ENCODE assay signal across 20 cellular contexts in genomic region chr9:88189371-88189770, GRCh38. TPM values are rescaled to one million over a fixed set of nuclear protein-coding genes. Genes with fewer than 3 reads are reported as not detected.
A peak's percentile ranks its signal among the peaks of the same experiment; 100 is the strongest.
DNase-seq lines count a peak whose midpoint lies in the region; ATAC-seq, FAIRE-seq and TF ChIP-seq lines count a peak whose summit lies in the region.
"Had no signal": no experiment of that assay in that cellular context is flagged by ENCODE, and none has a peak within 500 bp of the region (broad histone marks: within the 10 kb centered on the region; RNA-seq: fewer than 3 reads in every experiment).

No MANE protein-coding gene starts in this region.

- no peak overlapping the region for H2BK5ac ChIP-seq in IMR-90 (ENCODE audit: low read depth, low read length, poor library complexity, severe bottlenecking)

- H2BK20ac ChIP-seq in IMR-90 (ENCODE audit: low read depth, low read length) = no peak overlapping the region

- no peak overlapping the region for H3K4me2 ChIP-seq in HepG2 (ENCODE audit: low read depth, low read length)
- H3K4me2 ChIP-seq in IMR-90 (ENCODE audit: low read depth, low read length) = no peak overlapping the region
- H3K4me2 ChIP-seq: GM23338 had no signal

- no peak overlapping the region for H2AK9ac ChIP-seq in IMR-90 (replicated peaks; ENCODE audit: low read depth, low read length, poor library complexity)

- no peak for TF ChIP-seq EP300 in HepG2 (IDR thresholded peaks at IDR 0.05; ENCODE audit: low read depth in 2 of 2, low read length in 2 of 2)
- no peak for TF ChIP-seq EP300 in HepG2 (CRISPR knock-in tag; IDR thresholded peaks at IDR 0.05; ENCODE audit: borderline replicate concordance)

- H3K36me3 ChIP-seq in HepG2 (replicated peaks in 1 of 2; ENCODE audit: control insufficient read depth in 1 of 2, insufficient read depth in 2 of 2, low read length in 2 of 2) (no peaks in the 10 kb centered on the region), right lobe of liver (no peaks in the 10 kb centered on the region), IMR-90 (ENCODE audit: control insufficient read depth, insufficient read depth, low read length) (no peaks in the 10 kb centered on the region)
- H3K36me3 ChIP-seq: HAP-1 had no signal

- H3K79me1 ChIP-seq in IMR-90 (ENCODE audit: low read depth in 1 of 2, low read length in 2 of 2) = no peaks in the 10 kb centered on the region

- DNase-seq in HepG2 (ENCODE audit: low spot score) = no peak
- DNase-seq in right lobe of liver = no peak
- DNase-seq in IMR-90 = no peak
- DNase-seq: C1 segment of cervical spinal cord; CD4-positive, alpha-beta memory T cell; COR-L47; DMS153; DND-41; HFFc6 had no signal

- TF ChIP-seq CTCF in HepG2 (CRISPR knock-in tag; IDR thresholded peaks at IDR 0.05) (no peak), right lobe of liver (IDR thresholded peaks at IDR 0.05) (no peak), IMR-90 (conservative IDR thresholded peaks at IDR 0.05; ENCODE audit: low read depth, low read length) (no peak), nephron (IDR thresholded peaks at IDR 0.05; ENCODE audit: unreplicated experiment in 3 of 3) (no peak)

- peaks cover 8% of the 10 kb centered on the region for H3K9me3 Mint-ChIP-seq in nephron
- H3K9me3 Mint-ChIP-seq: GM23338, HFFc6 had no signal

- no peak overlapping the region for H2BK120ac ChIP-seq in IMR-90 (ENCODE audit: low read depth, low read length)

- POLR2A ChIA-PET in HepG2 (lab: Yijun Ruan, JAX) (no interaction called here), IMR-90 (lab: Charles Lee; ENCODE audit: unreplicated experiment) (no interaction called here)

- no peaks in the 10 kb centered on the region for H3K27me3 Mint-ChIP-seq in nephron (ENCODE audit: low read depth)

- H4K8ac ChIP-seq in IMR-90 (ENCODE audit: low read depth in 2 of 2, low read length in 2 of 2) = no peak overlapping the region

- H3K4me3 Mint-ChIP-seq in nephron = no peak overlapping the region
- H3K4me3 Mint-ChIP-seq: CD4-positive, alpha-beta memory T cell; GM23338; HFFc6 had no signal

- TF ChIP-seq POLR2A in HepG2 (IDR thresholded peaks at IDR 0.05; ENCODE audit: insufficient read depth in 1 of 2, low read depth in 2 of 2, low read length in 2 of 2) (no peak), right lobe of liver (IDR thresholded peaks at IDR 0.05) (no peak), IMR-90 (IDR thresholded peaks at IDR 0.05; ENCODE audit: low read depth, low read length) (no peak)

- H3K9me3 ChIP-seq in HepG2 (ENCODE audit: low read length) = no peaks in the 10 kb centered on the region
- no peaks in the 10 kb centered on the region for H3K9me3 ChIP-seq in right lobe of liver
- H3K9me3 ChIP-seq in IMR-90 (ENCODE audit: control insufficient read depth, insufficient read depth, low read length) = no peaks in the 10 kb centered on the region
- H3K9me3 ChIP-seq: HAP-1 had no signal

- no peak overlapping the region for H3K23ac ChIP-seq in IMR-90 (ENCODE audit: low read depth, low read length)

- H3K36me3 Mint-ChIP-seq in nephron (ENCODE audit: low read depth) = no peaks in the 10 kb centered on the region
- H3K36me3 Mint-ChIP-seq: CD4-positive, alpha-beta memory T cell had no signal

- H3K56ac ChIP-seq in IMR-90 (ENCODE audit: extremely low read depth, insufficient read depth, low read length) = no peak overlapping the region

- WGBS in HepG2 (ENCODE audit: low lambda C conversion rate) = 12% methylated on average over 1 of the region's 1 CpG
- whole genome bisulfite sequencing in right lobe of liver (ENCODE audit: insufficient coverage, low coverage, low lambda C conversion rate, missing lambda C conversion rate) = 86% methylated on average over 1 of the region's 1 CpG
- no CpG with 5 or more reads among the region's 1 CpG for WGBS in IMR-90 (ENCODE audit: extremely low coverage in 2 of 2, insufficient read length in 1 of 2), 2 experiments

- no peak overlapping the region for H2AK5ac ChIP-seq in IMR-90 (ENCODE audit: low read depth, low read length)

- in situ Hi-C loops in HepG2 (cut with HindIII; ENCODE audit: extremely low pct_ligation_motif_present, low pct_unique_long_range_greater_than_20kb) (no loop called here), IMR-90 (cut with MboI; ENCODE audit: low sequenced_read_pairs) (no loop called here)

- dilution Hi-C loops in IMR-90 (cut with HindIII; ENCODE audit: low sequenced_read_pairs, unreplicated experiment) = no loop called here

- H3K27ac ChIP-seq in HepG2 (ENCODE audit: extremely low read length, insufficient read depth, low read length) = no peak overlapping the region
- no peak overlapping the region for H3K27ac ChIP-seq in right lobe of liver
- H3K27ac ChIP-seq in IMR-90 (ENCODE audit: insufficient read depth, low read length) = no peak overlapping the region
- H3K27ac ChIP-seq: 22Rv1 had no signal

- CTCF ChIA-PET in HepG2 (lab: Yijun Ruan, JAX; ENCODE audit: low intra/inter-chr PET ratio, low total read pairs) = no interaction called here
- CTCF ChIA-PET in IMR-90 (lab: Yijun Ruan, JAX) = interaction anchor here (1.5 kb wide), 1 partner anchor 15 kb away, joined by 3 read pairs; no protein-coding TSS in a partner anchor

- no peaks in the 10 kb centered on the region for H4K20me1 ChIP-seq in HepG2 (ENCODE audit: insufficient read depth, low read length)
- no peaks in the 10 kb centered on the region for H4K20me1 ChIP-seq in IMR-90 (ENCODE audit: insufficient read depth, low read length)

- H3K9me1 ChIP-seq in IMR-90 (ENCODE audit: insufficient read depth, low read length) = no peaks in the 10 kb centered on the region; the same call in 1 of the 2 replicates

- no peaks in the 10 kb centered on the region for H3K79me2 ChIP-seq in HepG2 (ENCODE audit: insufficient read depth, low read length)

- intact Hi-C loops in HepG2 (cut with micrococcal nuclease; ENCODE audit: unreplicated experiment) = no loop called here
- intact Hi-C loops in right lobe of liver (cut with DNase I) = no loop called here
- intact Hi-C loops in IMR-90 (cut with micrococcal nuclease) = no loop called here

- H3K27ac Mint-ChIP-seq in nephron = peak overlapping the region; percentile 59 to 77 (median 72)
- H3K27ac Mint-ChIP-seq: CD4-positive, alpha-beta memory T cell; GM23338; HFFc6 had no signal

- H3K4me1 ChIP-seq in HepG2 (ENCODE audit: insufficient read depth, low read length) (peaks cover 10% of the 10 kb centered on the region), right lobe of liver (peaks cover 0 to 13% (median 0%) of the 10 kb centered on the region in 4 donors), IMR-90 (ENCODE audit: control insufficient read depth, insufficient read depth, low read length) (no peaks in the 10 kb centered on the region)
- H3K4me1 ChIP-seq: HAP-1 had no signal

- no peak overlapping the region for H3K4ac ChIP-seq in IMR-90 (ENCODE audit: low read depth, low read length)

- H3K14ac ChIP-seq in IMR-90 (replicated peaks; ENCODE audit: low read depth, low read length) = no peak overlapping the region

- no peak overlapping the region for H3K18ac ChIP-seq in IMR-90 (ENCODE audit: low read depth, low read length)

- no peak overlapping the region for H2BK15ac ChIP-seq in IMR-90 (ENCODE audit: low read depth, low read length)

- H2AFZ ChIP-seq in HepG2 (ENCODE audit: low read length) (no peak overlapping the region), IMR-90 (replicated peaks; ENCODE audit: low read length, poor library complexity) (no peak overlapping the region)
- H2AFZ ChIP-seq: GM23338 had no signal

- no peak overlapping the region for H3K4me3 ChIP-seq in HepG2 (replicated peaks in 1 of 3; ENCODE audit: insufficient read depth in 1 of 3, low read depth in 2 of 3, low read length in 3 of 3)
- H3K4me3 ChIP-seq in right lobe of liver = no peak overlapping the region
- no peak overlapping the region for H3K4me3 ChIP-seq in IMR-90 (ENCODE audit: insufficient read depth, low read depth, low read length)
- H3K4me3 ChIP-seq: GM23338, HAP-1 had no signal

- no peak for ATAC-seq in HepG2
- ATAC-seq in right lobe of liver = no peak
- no peak for ATAC-seq in IMR-90 (ENCODE audit: low read depth)
- no peak for ATAC-seq in GM21723 (IDR thresholded peaks at IDR 0.05; ENCODE audit: unreplicated experiment)
- no peak for ATAC-seq in GM21390 (IDR thresholded peaks at IDR 0.05; ENCODE audit: unreplicated experiment)
- ATAC-seq: GM23338 had no signal

- H3K4me1 Mint-ChIP-seq in nephron = peaks cover 46% of the 10 kb centered on the region
- H3K4me1 Mint-ChIP-seq: CD4-positive, alpha-beta memory T cell; GM23338 had no signal

- FAIRE-seq in HepG2 (lab: Jason Lieb, UNC) = no peak
- FAIRE-seq: A204.1, G401.6, GM12892 had no signal

- H4K5ac ChIP-seq in IMR-90 (ENCODE audit: low read depth, low read length) = no peak overlapping the region

- BruUV-seq in HepG2 (replicated peaks; lab: Mats Ljungman, UMichigan) (no TSS peak), IMR-90 (replicated peaks; lab: Mats Ljungman, UMichigan) (no TSS peak)

- TF ChIP-seq RAD21 in HepG2 (CRISPR knock-in tag; IDR thresholded peaks at IDR 0.05) (no peak), IMR-90 (IDR thresholded peaks at IDR 0.05; ENCODE audit: low read length) (no peak)

- H3K9ac ChIP-seq in HepG2 (ENCODE audit: insufficient read depth, low read depth, low read length) (no peak overlapping the region), IMR-90 (ENCODE audit: low read depth, low read length) (no peak overlapping the region)

- no peak overlapping the region for H4K91ac ChIP-seq in IMR-90 (ENCODE audit: insufficient read depth, low read depth, low read length)

- H3K27me3 ChIP-seq in HepG2 (ENCODE audit: control insufficient read depth in 1 of 2, insufficient read depth in 2 of 2, low read length in 2 of 2) (no peaks in the 10 kb centered on the region), right lobe of liver (no peaks in the 10 kb centered on the region), IMR-90 (ENCODE audit: control insufficient read depth, insufficient read depth, low read length) (no peaks in the 10 kb centered on the region)

RNA-seq across cellular contexts. Expression of gene SPATA31C2, which starts 51.1 kb away (rescaled TPM):
- total RNA-seq in HepG2 (2016; rRNA removed; fragmentation: Illumina TruSeq; extraction: Trizol) = not detected in 2 replicates
- not detected in 2 replicates for total RNA-seq in HepG2 (2016; cell fraction: cytosol; rRNA removed; fragmentation: Illumina TruSeq; extraction: Trizol; ENCODE audit: low read depth)
- total RNA-seq in HepG2 (2016; cell fraction: insoluble cytoplasmic fraction; rRNA removed; fragmentation: Illumina TruSeq; extraction: Trizol) = not detected in 2 replicates
- not detected in 2 replicates for total RNA-seq in HepG2 (2016; cell fraction: membrane; rRNA removed; fragmentation: Illumina TruSeq; extraction: Trizol)
- total RNA-seq in HepG2 (2016; cell fraction: nucleus; rRNA removed; fragmentation: Illumina TruSeq; extraction: Trizol) = not detected in 2 replicates
- polyA plus RNA-seq in HepG2 (2011; rRNA removed) = not detected in 2 replicates
- polyA plus RNA-seq in HepG2 (2011; cell fraction: cytosol; rRNA removed) = not detected in 2 replicates
- not detected in 2 replicates for polyA plus RNA-seq in HepG2 (2011; cell fraction: nucleus; rRNA removed)
- polyA plus RNA-seq in HepG2 (2012) = not detected in 2 replicates
- not detected in 2 replicates for polyA plus RNA-seq in HepG2 (2016; cell fraction: cytosol; fragmentation: Illumina TruSeq; extraction: Trizol; ENCODE audit: low read depth)
- polyA plus RNA-seq in HepG2 (2016; cell fraction: insoluble cytoplasmic fraction; fragmentation: Illumina TruSeq; extraction: Trizol; ENCODE audit: low read depth) = not detected in 2 replicates
- polyA plus RNA-seq in HepG2 (2016; cell fraction: membrane; fragmentation: Illumina TruSeq; extraction: Trizol; ENCODE audit: low read depth) = not detected in 2 replicates
- polyA plus RNA-seq in HepG2 (2016; cell fraction: nucleus; fragmentation: Illumina TruSeq; extraction: Trizol; ENCODE audit: insufficient read depth, low read depth) = not detected in 2 replicates
- not detected in 2 replicates for polyA minus RNA-seq in HepG2 (2011; rRNA and poly(A)+ RNA removed; ENCODE audit: low replicate concordance)
- not detected in 2 replicates for polyA minus RNA-seq in HepG2 (2011; cell fraction: cytosol; rRNA and poly(A)+ RNA removed)
- polyA minus RNA-seq in HepG2 (2011; cell fraction: nucleus; rRNA and poly(A)+ RNA removed) = not detected in 2 replicates
- not detected for total RNA-seq in right lobe of liver
- total RNA-seq in IMR-90 (2012; rRNA removed) = not detected in 2 replicates
- polyA plus RNA-seq in IMR-90 (2012; rRNA removed) = 0.02 TPM in 1 of 2 replicates, not detected in the other
- polyA plus RNA-seq in IMR-90 (2012; cell fraction: cytosol; rRNA removed) = not detected in 2 replicates
- polyA plus RNA-seq in IMR-90 (2012; cell fraction: nucleus; rRNA removed; ENCODE audit: low replicate concordance) = not detected in 2 replicates
- total RNA-seq: CD4-positive, alpha-beta memory T cell; H4; HFFc6 had no signal
- polyA plus RNA-seq: BJ had no signal
